In genomic region chr11:6315811-6316425, GRCh38 we compare ENCODE assay signal across 8 cellular contexts. TPM values are rescaled to one million over a fixed set of nuclear protein-coding genes. Genes with fewer than 3 reads are reported as not detected.
DNase-seq lines count a peak whose midpoint lies in the region; ATAC-seq and TF ChIP-seq lines count a peak whose summit lies in the region.

No MANE protein-coding gene starts in this region.

- H3K27me3 ChIP-seq in PC-9 (ENCODE audit: insufficient read depth, low read depth): no peaks in the 10 kb centered on the region

- no TSS peak for BruUV-seq in PC-9 (replicated peaks; lab: Mats Ljungman, UMichigan)
- BruUV-seq in MCF 10A (replicated peaks; lab: Mats Ljungman, UMichigan): no TSS peak

- no peaks in the 10 kb centered on the region for H3F3A ChIP-seq in PC-9 (ENCODE audit: insufficient read depth, low read depth)

- no peaks in the 10 kb centered on the region for H3K79me2 ChIP-seq in PC-9 (ENCODE audit: low read depth)

- ATAC-seq in GM21528 (IDR thresholded peaks at IDR 0.05; ENCODE audit: low FRiP score, unreplicated experiment): peak; percentile 75

- H3K36me3 Mint-ChIP-seq in MCF 10A (ENCODE audit: insufficient read depth, unreplicated experiment): peaks cover 7% of the 10 kb centered on the region

- H3K9me3 Mint-ChIP-seq in MCF 10A (ENCODE audit: unreplicated experiment): no peaks in the 10 kb centered on the region

- POLR2A ChIA-PET in PC-9 (lab: Charles Lee; ENCODE audit: unreplicated experiment): interaction anchor here (0.6 kb wide), 1 partner anchor 296 kb away, joined by 4 read pairs; no protein-coding TSS in a partner anchor
- POLR2A ChIA-PET in MCF 10A (lab: Yijun Ruan, JAX): interaction anchor here (0.9 to 1.4 kb wide), 3 partner anchors 47 to 81 kb away, joined by 3 to 6 read pairs (median 3); partner anchors contain the start of gene FHIP1B

- no peak overlapping the region for H3K4me3 ChIP-seq in PC-9

- no peaks in the 10 kb centered on the region for H3K4me1 ChIP-seq in PC-9 (replicated peaks; ENCODE audit: insufficient read depth)

- no peaks in the 10 kb centered on the region for H4K20me1 ChIP-seq in PC-9 (ENCODE audit: insufficient read depth)

- no peak overlapping the region for H3K27ac ChIP-seq in PC-9

- TF ChIP-seq CTCF in PC-9 (conservative IDR thresholded peaks at IDR 0.05) (peak; percentile 68), MCF 10A (IDR thresholded peaks at IDR 0.05; ENCODE audit: unreplicated experiment) (peak; percentile 80)

- peaks cover 18% of the 10 kb centered on the region for H3K4me1 Mint-ChIP-seq in MCF 10A (ENCODE audit: insufficient read depth, unreplicated experiment)

- H3K4me2 ChIP-seq in PC-9: no peak overlapping the region

- no peaks in the 10 kb centered on the region for H3K9me2 ChIP-seq in PC-9 (ENCODE audit: insufficient read depth)

- CTCF ChIA-PET in PC-9 (lab: Charles Lee) (no interaction called here), MCF 10A (lab: Yijun Ruan, JAX) (interaction anchor here (0.5 to 17.9 kb wide), 48 partner anchors 9 to 1342 kb away, joined by 3 to 185 read pairs (median 5); partner anchors contain the start of gene FHIP1B)

- no peaks in the 10 kb centered on the region for H3K27me3 Mint-ChIP-seq in MCF 10A (ENCODE audit: insufficient read depth, unreplicated experiment)

- no peaks in the 10 kb centered on the region for H3K9me3 ChIP-seq in PC-9 (ENCODE audit: insufficient read depth, low read depth)

- DNase-seq in NCI-H1694 treated with DMSO at 0.1 percent for 48 hours (lab: John Stamatoyannopoulos, UW) (peak; percentile 4), NCI-H1694 (lab: John Stamatoyannopoulos, UW) (no peak), HT-29 (ENCODE audit: low spot score) (peak; percentile 77), PC-9 (peak in 1 of 2 experiments; percentile 23), MCF 10A (ENCODE audit: unreplicated experiment) (peak; percentile 73), kidney tubule cell (ENCODE audit: low spot score) (peak; percentile 65)
- peak; percentile 13 for DNase-seq in stimulated activated CD8-positive, alpha-beta memory T cell treated with anti-CD3 and anti-CD28 coated beads, Interleukin-4, amount 100 ng/mL, for 24 hours (ENCODE audit: low read depth)

- no peak overlapping the region for H3K27ac Mint-ChIP-seq in MCF 10A (ENCODE audit: low read depth, unreplicated experiment)

- intact Hi-C loops in PC-9 (cut with micrococcal nuclease; ENCODE audit: unreplicated experiment): no loop called here
- intact Hi-C loops in MCF 10A (cut with micrococcal nuclease): loop anchor here (1.0 to 2.0 kb wide), 3 partner anchors 18 to 293 kb away; no protein-coding TSS in a partner anchor

- no peak overlapping the region for H3K4me3 Mint-ChIP-seq in MCF 10A (ENCODE audit: unreplicated experiment)

- H2AFZ ChIP-seq in PC-9: no peak overlapping the region

- H3K36me3 ChIP-seq in PC-9 (ENCODE audit: low read depth): no peaks in the 10 kb centered on the region

RNA-seq across cellular contexts. Expression of gene CAVIN3, which starts 4.4 kb away (rescaled TPM):
- total RNA-seq in HT-29 (2014; rRNA removed; shearing (Covaris generic)): 1.6 TPM in 1 of 2 replicates, not detected in the other
- total RNA-seq in PC-9 (2021) (25.7 and 26.0 TPM in 2 replicates), MCF 10A (2022) (69.9 and 89.5 TPM in 2 replicates)

RNA-seq across cellular contexts. Expression of gene CCKBR, which starts 56.3 kb away (rescaled TPM):
- not detected in 2 replicates for total RNA-seq in HT-29 (2014; rRNA removed; shearing (Covaris generic))
- total RNA-seq in PC-9 (2021) (not detected in 2 replicates), MCF 10A (2022) (not detected in 2 replicates)

Comparison
In these comparisons a context has a peak if more than half of its experiments do, and no peak if none do; other contexts are left out.
1. RNA of gene CAVIN3, which starts 4.4 kb away (total RNA-seq): 69.9 to 89.5 TPM in MCF 10A and 25.7 to 26.0 TPM in PC-9; 1.6 TPM in HT-29; every median in the first group is over 10 times any median in the second.